In the genomic region with DNA sequence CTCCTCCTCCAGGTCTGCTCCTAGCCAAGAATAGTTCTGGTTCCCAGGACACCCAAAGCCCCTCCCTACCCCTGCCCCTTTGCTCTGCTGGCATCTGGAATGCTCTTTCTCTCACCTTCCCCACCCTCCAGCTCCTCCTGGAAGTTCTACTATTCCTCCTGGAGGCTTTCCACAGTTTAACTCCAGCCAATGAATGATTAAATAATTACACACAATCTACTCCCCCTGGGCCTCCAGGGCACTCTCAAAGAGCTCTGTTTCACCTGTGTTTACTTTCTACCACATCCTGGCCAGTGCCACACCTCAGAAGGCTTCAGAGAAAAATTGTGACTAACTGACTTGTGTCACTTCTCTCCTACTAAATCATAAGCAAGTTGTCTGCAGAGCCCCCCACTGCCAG, we compare ENCODE assay signal across 12 cellular contexts. TPM values are rescaled to one million over a fixed set of nuclear protein-coding genes. Genes with fewer than 3 reads are reported as not detected.
DNase-seq lines count a peak whose midpoint lies in the region; ATAC-seq, FAIRE-seq and TF ChIP-seq lines count a peak whose summit lies in the region.
"Had no signal": no experiment of that assay in that cellular context is flagged by ENCODE, and none has a peak within 500 bp of the region (broad histone marks: within the 10 kb centered on the region; RNA-seq: fewer than 3 reads in every experiment).

No MANE protein-coding gene starts in this region.

- H3K4me3 ChIP-seq in Caco-2 (ENCODE audit: low read depth, low read length) (no peak overlapping the region), KMS-11 (IDR thresholded peaks at IDR 0.05; ENCODE audit: insufficient read depth, low read depth, low read length) (no peak overlapping the region), RWPE2 (ENCODE audit: severe bottlenecking) (no peak overlapping the region)
- H3K4me3 ChIP-seq: SJCRH30 had no signal

- H3K36me3 ChIP-seq in Caco-2 (ENCODE audit: control insufficient read depth, insufficient read depth, low read length) (no peaks in the 10 kb centered on the region), KMS-11 (ENCODE audit: insufficient read depth) (no peaks in the 10 kb centered on the region), RWPE2 (ENCODE audit: low read depth) (no peaks in the 10 kb centered on the region)
- H3K36me3 ChIP-seq: SJCRH30 had no signal

- intact Hi-C loops in Caco-2 (cut with micrococcal nuclease; ENCODE audit: unreplicated experiment): loop anchor here (2.0 to 5.0 kb wide), 2 partner anchors 22 to 35 kb away; partner anchors contain the start of gene GCM1

- POLR2A ChIA-PET in Caco-2 (lab: Charles Lee): interaction anchor here (0.5 to 1.6 kb wide), 2 partner anchors 23 kb away, joined by 6 to 15 read pairs; no protein-coding TSS in a partner anchor

- H3K4me2 ChIP-seq in KMS-11: peak overlapping the region; percentile 6; the same call in 1 of the 2 replicates

- TF ChIP-seq POLR2A in GM12892 (IDR thresholded peaks at IDR 0.05; ENCODE audit: low read depth, low read length): no peak

- no peaks in the 10 kb centered on the region for H3K36me3 Mint-ChIP-seq in Caco-2 (ENCODE audit: insufficient read depth, unreplicated experiment)
- no peaks in the 10 kb centered on the region for H3K36me3 Mint-ChIP-seq in stimulated activated naive B cell treated with anti-CD40 and anti-IgM and Interleukin-4, amounts not matched to agents 10 μg/mL and 1 μg/mL and 100 μg/mL, for 72 hours
- no peaks in the 10 kb centered on the region for H3K36me3 Mint-ChIP-seq in T-helper 2 cell treated with Interferon-gamma antibody and Interleukin-4, amounts not matched to agents 5 μg/mL and 100 μg/mL, for 36 hours (ENCODE audit: low read depth)

- H3K4me3 Mint-ChIP-seq in Caco-2 (ENCODE audit: unreplicated experiment): no peak overlapping the region
- no peak overlapping the region for H3K4me3 Mint-ChIP-seq in stimulated activated naive B cell treated with anti-CD40 and anti-IgM and Interleukin-4, amounts not matched to agents 10 μg/mL and 1 μg/mL and 100 μg/mL, for 72 hours
- no peak overlapping the region for H3K4me3 Mint-ChIP-seq in T-helper 2 cell treated with Interferon-gamma antibody and Interleukin-4, amounts not matched to agents 5 μg/mL and 100 μg/mL, for 36 hours

- no peak overlapping the region for H3K9ac ChIP-seq in KMS-11

- H3K27ac Mint-ChIP-seq in Caco-2 (ENCODE audit: unreplicated experiment): peak overlapping the region; percentile 79
- H3K27ac Mint-ChIP-seq in stimulated activated naive B cell treated with anti-CD40 and anti-IgM and Interleukin-4, amounts not matched to agents 10 μg/mL and 1 μg/mL and 100 μg/mL, for 72 hours: no peak overlapping the region
- H3K27ac Mint-ChIP-seq in T-helper 2 cell treated with Interferon-gamma antibody and Interleukin-4, amounts not matched to agents 5 μg/mL and 100 μg/mL, for 36 hours: no peak overlapping the region

- no peak overlapping the region for H2AFZ ChIP-seq in KMS-11 (ENCODE audit: low read depth)

- DNase-seq in Caco-2 (peak; percentile 28 to 61), RWPE2 (ENCODE audit: low spot score) (peak; percentile 62), left kidney (ENCODE audit: low read depth, low spot score) (peak; percentile 56), NCI-H1092 treated with DMSO at 0.1 percent for 48 hours (lab: John Stamatoyannopoulos, UW) (no peak), GM12892 (ENCODE audit: insufficient read length) (no peak)
- no peak for DNase-seq in stimulated activated naive B cell treated with anti-CD40 and anti-IgM and Interleukin-4, amounts not matched to agents 10 μg/mL and 1 μg/mL and 100 μg/mL, for 72 hours
- DNase-seq in T-helper 2 cell treated with Interferon-gamma antibody and Interleukin-4, amounts not matched to agents 5 μg/mL and 100 μg/mL, for 36 hours (ENCODE audit: low spot score): no peak
- DNase-seq: amniotic stem cell; effector CD8-positive, alpha-beta T cell; hippocampal formation; SJCRH30 had no signal

- H3K9me3 Mint-ChIP-seq in Caco-2 (ENCODE audit: unreplicated experiment): peaks cover 14% of the 10 kb centered on the region
- peaks cover 3 to 8% of the 10 kb centered on the region in 2 donors for H3K9me3 Mint-ChIP-seq in stimulated activated naive B cell treated with anti-CD40 and anti-IgM and Interleukin-4, amounts not matched to agents 10 μg/mL and 1 μg/mL and 100 μg/mL, for 72 hours
- H3K9me3 Mint-ChIP-seq in T-helper 2 cell treated with Interferon-gamma antibody and Interleukin-4, amounts not matched to agents 5 μg/mL and 100 μg/mL, for 36 hours: no peaks in the 10 kb centered on the region

- H3K4me1 ChIP-seq in Caco-2 (peaks cover 38% of the 10 kb centered on the region), KMS-11 (ENCODE audit: low read depth, poor library complexity, severe bottlenecking) (peaks cover 57% of the 10 kb centered on the region), RWPE2 (ENCODE audit: insufficient read depth, poor library complexity, severe bottlenecking) (peaks cover 23% of the 10 kb centered on the region)

- peaks cover 32% of the 10 kb centered on the region for H3K4me1 Mint-ChIP-seq in Caco-2 (ENCODE audit: low read depth, unreplicated experiment)
- no peaks in the 10 kb centered on the region for H3K4me1 Mint-ChIP-seq in stimulated activated naive B cell treated with anti-CD40 and anti-IgM and Interleukin-4, amounts not matched to agents 10 μg/mL and 1 μg/mL and 100 μg/mL, for 72 hours
- peaks cover 10% of the 10 kb centered on the region for H3K4me1 Mint-ChIP-seq in T-helper 2 cell treated with Interferon-gamma antibody and Interleukin-4, amounts not matched to agents 5 μg/mL and 100 μg/mL, for 36 hours (ENCODE audit: low read depth)

- peak; percentile 94 for ATAC-seq in RWPE2 (ENCODE audit: low read depth)
- no peak for ATAC-seq in stimulated activated naive B cell treated with anti-CD40 and anti-IgM and Interleukin-4, amounts not matched to agents 10 μg/mL and 1 μg/mL and 100 μg/mL, for 72 hours (replicated peaks)

- H3K27me3 Mint-ChIP-seq in Caco-2 (ENCODE audit: insufficient read depth, unreplicated experiment): no peaks in the 10 kb centered on the region
- H3K27me3 Mint-ChIP-seq in stimulated activated naive B cell treated with anti-CD40 and anti-IgM and Interleukin-4, amounts not matched to agents 10 μg/mL and 1 μg/mL and 100 μg/mL, for 72 hours: peaks cover 0 to 6% of the 10 kb centered on the region in 2 donors
- peaks cover 3% of the 10 kb centered on the region for H3K27me3 Mint-ChIP-seq in T-helper 2 cell treated with Interferon-gamma antibody and Interleukin-4, amounts not matched to agents 5 μg/mL and 100 μg/mL, for 36 hours (ENCODE audit: low read depth)

- H3K27me3 ChIP-seq in Caco-2 (replicated peaks; ENCODE audit: control insufficient read depth, insufficient read depth, low read length) (no peaks in the 10 kb centered on the region), KMS-11 (ENCODE audit: insufficient read depth, low read depth) (no peaks in the 10 kb centered on the region), RWPE2 (ENCODE audit: insufficient read depth, poor library complexity, severe bottlenecking) (no peaks in the 10 kb centered on the region)
- H3K27me3 ChIP-seq: SJCRH30 had no signal

- FAIRE-seq in GM12892 (lab: Jason Lieb, UNC): no peak

- H3K79me2 ChIP-seq in KMS-11 (ENCODE audit: insufficient read depth, low read depth): no peaks in the 10 kb centered on the region

- BruUV-seq in Caco-2 (replicated peaks; lab: Mats Ljungman, UMichigan): no TSS peak

- H4K20me1 ChIP-seq in KMS-11 (ENCODE audit: insufficient read depth): no peaks in the 10 kb centered on the region

- H3K9me3 ChIP-seq in Caco-2 (peaks cover 9% of the 10 kb centered on the region; the same call in 1 of the 2 replicates), RWPE2 (ENCODE audit: severe bottlenecking) (no peaks in the 10 kb centered on the region)
- H3K9me3 ChIP-seq: SJCRH30 had no signal

- no peak overlapping the region for H3K27ac ChIP-seq in KMS-11
- H3K27ac ChIP-seq in RWPE2 (ENCODE audit: poor library complexity, severe bottlenecking): peak overlapping the region; percentile 79
- H3K27ac ChIP-seq: SJCRH30 had no signal

- TF ChIP-seq CTCF in Caco-2 (IDR thresholded peaks at IDR 0.05; ENCODE audit: insufficient read depth in 1 of 2, low read depth in 1 of 2, low read length in 1 of 2, severe bottlenecking in 1 of 2, unreplicated experiment in 1 of 2): no peak
- no peak for TF ChIP-seq CTCF in KMS-11 (conservative IDR thresholded peaks at IDR 0.05; ENCODE audit: low read depth, low read length)
- no peak for TF ChIP-seq CTCF in RWPE2 (IDR thresholded peaks at IDR 0.05; ENCODE audit: poor library complexity, severe bottlenecking)

- CTCF ChIA-PET in Caco-2 (lab: Charles Lee): interaction anchor here (0.6 to 0.8 kb wide), 3 partner anchors 19 to 270 kb away, joined by 3 to 6 read pairs (median 3); no protein-coding TSS in a partner anchor

RNA-seq across cellular contexts. Expression of gene GCM1, which starts 36.2 kb away (rescaled TPM):
- total RNA-seq in Caco-2 (2022): 0.79 and 1.1 TPM in 2 replicates
- polyA plus RNA-seq in GM12892 (2012; ENCODE audit: missing spikeins): not detected
- total RNA-seq: SJCRH30 had no signal

RNA-seq across cellular contexts. Expression of gene FBXO9, which starts 47.2 kb away (rescaled TPM):
- total RNA-seq in Caco-2 (2022): 104 and 111 TPM in 2 replicates
- polyA plus RNA-seq in GM12892 (2012; ENCODE audit: missing spikeins): 27.3 TPM

RNA-seq across cellular contexts. Expression of gene CILK1, which starts 50.8 kb away (rescaled TPM):
- total RNA-seq in Caco-2 (2022): 14.5 and 15.5 TPM in 2 replicates
- polyA plus RNA-seq in GM12892 (2012; ENCODE audit: missing spikeins): 4.2 TPM

Comparison
In these comparisons a context has a peak if more than half of its experiments do, and no peak if none do; other contexts are left out.
1. DNase-seq: peak in Caco-2 (2 of 2), RWPE2 (single experiment) and left kidney (single experiment); none in NCI-H1092 treated with DMSO at 0.1 percent for 48 hours (single experiment), GM12892 (single experiment), stimulated activated naive B cell treated with anti-CD40 and anti-IgM and Interleukin-4, amounts not matched to agents 10 μg/mL and 1 μg/mL and 100 μg/mL, for 72 hours (single experiment) and T-helper 2 cell treated with Interferon-gamma antibody and Interleukin-4, amounts not matched to agents 5 μg/mL and 100 μg/mL, for 36 hours (single experiment).